In the genomic region with DNA sequence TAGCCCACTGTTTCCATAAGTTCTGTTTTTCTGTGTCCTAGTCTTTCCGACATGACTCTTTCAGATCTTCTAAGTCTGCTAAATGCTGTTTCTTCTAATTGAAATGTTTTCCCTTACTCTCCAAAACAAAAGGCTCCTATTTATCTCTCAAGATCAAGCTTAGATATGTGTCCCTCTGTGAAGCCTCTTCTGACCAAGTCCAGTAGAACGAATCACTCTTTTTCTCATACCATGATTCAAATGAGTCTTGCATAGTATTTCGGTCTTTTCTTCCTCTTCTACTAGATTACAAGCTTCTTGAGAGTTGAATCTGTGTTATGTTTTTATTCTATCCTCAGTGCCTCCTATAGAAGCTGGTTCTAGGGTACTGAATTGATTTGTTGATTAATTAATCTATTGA, we compare ENCODE assay signal across 35 cellular contexts. TPM values are rescaled to one million over a fixed set of nuclear protein-coding genes. Genes with fewer than 3 reads are reported as not detected.
"Had no signal": no experiment of that assay in that cellular context is flagged by ENCODE, and none has a peak within 500 bp of the region (broad histone marks: within the 10 kb centered on the region; RNA-seq: fewer than 3 reads in every experiment).

No MANE protein-coding gene starts in this region.

- H3K4me1 ChIP-seq: adrenal gland, breast epithelium, colonic mucosa had no signal

- H3K9me3 Mint-ChIP-seq: activated CD4-positive, alpha-beta memory T cell treated with anti-CD3 and anti-CD28 coated beads for 36 hours; activated naive CD8-positive, alpha-beta T cell treated with anti-CD3 and anti-CD28 coated beads for 36 hours; activated naive CD8-positive, alpha-beta T cell treated with anti-CD3 and anti-CD28 coated beads, Interleukin-2, amount 50 U/mL, for 24 hours; brain; endodermal cell; WTC11 had no signal

- H3K36me3 ChIP-seq: adrenal gland, breast epithelium, cardiac muscle cell, colonic mucosa, heart left ventricle had no signal

- H3K4me3 ChIP-seq: adrenal gland, breast epithelium, cardiac muscle cell, colonic mucosa, dorsolateral prefrontal cortex, heart left ventricle had no signal

- H3K9me3 ChIP-seq: breast epithelium, colonic mucosa, heart left ventricle had no signal

- DNase-seq: activated CD4-positive, alpha-beta memory T cell treated with anti-CD3 and anti-CD28 coated beads for 36 hours; activated CD4-positive, alpha-beta T cell treated with anti-CD3 and anti-CD28 coated beads for 1 hour; activated CD4-positive, alpha-beta T cell treated with anti-CD3 and anti-CD28 coated beads for 48 hours; activated CD4-positive, alpha-beta T cell treated with anti-CD3 and anti-CD28 coated beads, Interleukin-2, amount 50 U/mL, for 1 hour; activated CD8-positive, alpha-beta memory T cell treated with anti-CD3 and anti-CD28 coated beads, Interleukin-2, amount 10 ng/mL, durations not matched to agents 7 days and 5 days; activated CD8-positive, alpha-beta memory T cell treated with anti-CD3 and anti-CD28 coated beads, Interleukin-2, amount 50 U/mL, for 4 hours; activated CD8-positive, alpha-beta T cell treated with anti-CD3 and anti-CD28 coated beads, Interleukin-2, amount 10 ng/mL, durations not matched to agents 7 days and 5 days; activated gamma-delta T cell; activated naive CD4-positive, alpha-beta T cell; activated naive CD4-positive, alpha-beta T cell treated with anti-CD3 and anti-CD28 coated beads, Interleukin-2, amount 50 U/mL, for 16 hours; activated naive CD8-positive, alpha-beta T cell treated with anti-CD3 and anti-CD28 coated beads for 36 hours; activated naive CD8-positive, alpha-beta T cell treated with anti-CD3 and anti-CD28 coated beads, Interleukin-2, amount 50 U/mL, for 24 hours; activated T-cell treated with anti-CD3 and anti-CD28 coated beads, Interleukin-2, amount 50 U/mL, for 1 hour; activated T-cell treated with anti-CD3 and anti-CD28 coated beads, Interleukin-2, amount 50 U/mL, for 48 hours; adrenal gland; amygdala; aorta; central memory CD4-positive, alpha-beta T cell; cerebellar nuclear complex; colonic mucosa; dorsolateral prefrontal cortex; effector memory CD4-positive, alpha-beta T cell; endodermal cell; foreskin fibroblast; glutamatergic neuron; heart left ventricle; T-helper 2 cell had no signal

- H3K4me1 Mint-ChIP-seq: WTC11 had no signal

- ATAC-seq: activated CD8-positive, alpha-beta memory T cell treated with anti-CD3 and anti-CD28 coated beads, Interleukin-2, amount 10 ng/mL, durations not matched to agents 7 days and 5 days; activated CD8-positive, alpha-beta T cell treated with anti-CD3 and anti-CD28 coated beads, Interleukin-2, amount 10 ng/mL, durations not matched to agents 7 days and 5 days; activated naive CD8-positive, alpha-beta T cell treated with anti-CD3 and anti-CD28 coated beads, Interleukin-2, amount 50 U/mL, for 24 hours; esophagus mucosa; heart left ventricle; WTC11 had no signal

- H3K27me3 ChIP-seq: adrenal gland, breast epithelium, cardiac muscle cell, colonic mucosa, heart left ventricle had no signal

- H3K27ac Mint-ChIP-seq: activated CD4-positive, alpha-beta memory T cell treated with anti-CD3 and anti-CD28 coated beads for 36 hours; activated CD8-positive, alpha-beta memory T cell treated with anti-CD3 and anti-CD28 coated beads, Interleukin-2, amount 10 ng/mL, durations not matched to agents 7 days and 5 days; activated CD8-positive, alpha-beta T cell treated with anti-CD3 and anti-CD28 coated beads, Interleukin-2, amount 10 ng/mL, durations not matched to agents 7 days and 5 days; activated naive CD8-positive, alpha-beta T cell treated with anti-CD3 and anti-CD28 coated beads for 36 hours; activated naive CD8-positive, alpha-beta T cell treated with anti-CD3 and anti-CD28 coated beads, Interleukin-2, amount 50 U/mL, for 24 hours; activated T-helper 1 cell treated with anti-CD3 and anti-CD28 coated beads, Interleukin-12 subunit alpha, Interleukin-12 subunit beta, Interleukin-2, Interleukin-4 antibody, amounts not matched to agents 30 ng/mL and 10 ng/mL and 1 ng/mL, durations not matched to agents 14 hours and 24 hours and 36 hours; brain; endodermal cell; WTC11 had no signal

- H3K27me3 Mint-ChIP-seq: activated CD4-positive, alpha-beta memory T cell treated with anti-CD3 and anti-CD28 coated beads for 36 hours; activated CD8-positive, alpha-beta memory T cell treated with anti-CD3 and anti-CD28 coated beads, Interleukin-2, amount 10 ng/mL, durations not matched to agents 7 days and 5 days; activated naive CD8-positive, alpha-beta T cell treated with anti-CD3 and anti-CD28 coated beads for 36 hours; activated naive CD8-positive, alpha-beta T cell treated with anti-CD3 and anti-CD28 coated beads, Interleukin-2, amount 50 U/mL, for 24 hours; brain had no signal

- H3K36me3 Mint-ChIP-seq: activated CD4-positive, alpha-beta memory T cell treated with anti-CD3 and anti-CD28 coated beads for 36 hours; activated naive CD8-positive, alpha-beta T cell treated with anti-CD3 and anti-CD28 coated beads for 36 hours; brain; WTC11 had no signal

- H3K4me3 Mint-ChIP-seq: activated CD4-positive, alpha-beta memory T cell treated with anti-CD3 and anti-CD28 coated beads for 36 hours; activated CD8-positive, alpha-beta memory T cell treated with anti-CD3 and anti-CD28 coated beads, Interleukin-2, amount 10 ng/mL, durations not matched to agents 7 days and 5 days; activated CD8-positive, alpha-beta T cell treated with anti-CD3 and anti-CD28 coated beads, Interleukin-2, amount 10 ng/mL, durations not matched to agents 7 days and 5 days; activated naive CD8-positive, alpha-beta T cell treated with anti-CD3 and anti-CD28 coated beads for 36 hours; activated naive CD8-positive, alpha-beta T cell treated with anti-CD3 and anti-CD28 coated beads, Interleukin-2, amount 50 U/mL, for 24 hours; activated T-helper 1 cell treated with anti-CD3 and anti-CD28 coated beads, Interleukin-12 subunit alpha, Interleukin-12 subunit beta, Interleukin-2, Interleukin-4 antibody, amounts not matched to agents 30 ng/mL and 10 ng/mL and 1 ng/mL, durations not matched to agents 14 hours and 24 hours and 36 hours; brain; endodermal cell; WTC11 had no signal

- FAIRE-seq: frontal cortex had no signal

- H3K27ac ChIP-seq: adrenal gland, breast epithelium, cardiac muscle cell, colonic mucosa, dorsolateral prefrontal cortex, heart left ventricle, VCaP had no signal

RNA-seq across cellular contexts. Expression of gene PRDM8, which starts 45.3 kb away (rescaled TPM):
- total RNA-seq: endodermal cell, WTC11 had no signal
